Comparison of ENCODE assay signal across 26 cellular contexts in genomic region chr1:162128693-162129356, GRCh38.
"Had no signal": no experiment of that assay in that cellular context is flagged by ENCODE, and none has a peak within 500 bp of the region (broad histone marks: within the 10 kb centered on the region; RNA-seq: fewer than 3 reads in every experiment).

No MANE protein-coding gene starts in this region.

- ATAC-seq: left cardiac atrium; left lung; mucosa of descending colon; psoas muscle; right cardiac atrium; stimulated activated naive CD8-positive, alpha-beta T cell treated with anti-CD3 and anti-CD28 coated beads, Interleukin-15, amount 100 ng/mL, for 72 hours had no signal

- H3K36me3 ChIP-seq: colonic mucosa, left lung, ovary, suprapubic skin, thyroid gland, vagina had no signal

- DNase-seq: colonic mucosa; dermis blood vessel endothelial cell; effector memory CD4-positive, alpha-beta T cell; hypothalamus; kidney; left cardiac atrium; left lung; mesenchymal stem cell; mucosa of descending colon; naive B cell; occipital lobe; ovary; posterior cingulate gyrus; psoas muscle; right cardiac atrium; small intestine; stimulated activated CD4-positive, alpha-beta T cell treated with anti-CD3 and anti-CD28 coated beads, Interleukin-15, amount 100 ng/mL, for 24 hours; stimulated activated CD4-positive, alpha-beta T cell treated with anti-CD3 and anti-CD28 coated beads, Interleukin-4, amount 100 ng/mL, for 1 hour; stimulated activated CD8-positive, alpha-beta memory T cell treated with anti-CD3 and anti-CD28 coated beads, Interleukin-4, amount 100 ng/mL, for 48 hours; stimulated activated naive CD4-positive, alpha-beta T cell; stimulated activated naive CD8-positive, alpha-beta T cell treated with anti-CD3 and anti-CD28 coated beads, Interleukin-15, amount 100 ng/mL, for 72 hours; thyroid gland; trophoblast cell had no signal

- H3K27ac ChIP-seq: colonic mucosa, left lung, ovary, psoas muscle, suprapubic skin, thyroid gland, vagina had no signal

- H3K4me1 ChIP-seq: colonic mucosa, left lung, suprapubic skin, thyroid gland, vagina had no signal

- H3K9me3 ChIP-seq: colonic mucosa, left lung, mucosa of descending colon, ovary, psoas muscle, suprapubic skin, thyroid gland, vagina had no signal

- FAIRE-seq: endothelial cell of umbilical vein had no signal

- H3K27me3 ChIP-seq: colonic mucosa, left lung, ovary, suprapubic skin, thyroid gland, vagina had no signal

- H3K4me3 ChIP-seq: colonic mucosa, left lung, mucosa of descending colon, ovary, psoas muscle, suprapubic skin, thyroid gland, vagina had no signal
